ENCODE assay signal across 8 cellular contexts in genomic region chr14:24312736-24313507, GRCh38. TPM values are rescaled to one million over a fixed set of nuclear protein-coding genes. Genes with fewer than 3 reads are reported as not detected.
DNase-seq lines count a peak whose midpoint lies in the region; ATAC-seq and TF ChIP-seq lines count a peak whose summit lies in the region.

No MANE protein-coding gene starts in this region.

- ATAC-seq in natural killer cell: peak in 1 of 3 donors; percentile 2

- no peaks in the 10 kb centered on the region for H3K9me3 Mint-ChIP-seq in natural killer cell
- H3K9me3 Mint-ChIP-seq in type B pancreatic cell: no peaks in the 10 kb centered on the region

- H3K4me1 Mint-ChIP-seq in natural killer cell (peaks cover 76 to 85% of the 10 kb centered on the region in 2 donors), type B pancreatic cell (ENCODE audit: unreplicated experiment) (peaks cover 11% of the 10 kb centered on the region)

- DNase-seq in CMK (ENCODE audit: low read depth): peak; percentile 68
- DNase-seq in NOMO-1 (lab: John Stamatoyannopoulos, UW; ENCODE audit: unreplicated experiment in 2 of 2): peak; percentile 83 to 89
- peak; percentile 65 for DNase-seq in central memory CD4-positive, alpha-beta T cell
- no peak for DNase-seq in natural killer cell
- no peak for DNase-seq in NCI-H2171 treated with DMSO at 0.1 percent for 48 hours (lab: John Stamatoyannopoulos, UW)
- DNase-seq in type B pancreatic cell (ENCODE audit: extremely low spot score, unreplicated experiment): no peak
- DNase-seq in posterior vena cava (ENCODE audit: low spot score): no peak
- no peak for DNase-seq in NCI-H2227 treated with DMSO at 0.1 percent for 48 hours (lab: John Stamatoyannopoulos, UW)

- TF ChIP-seq CTCF in natural killer cell (IDR thresholded peaks at IDR 0.05) (no peak), type B pancreatic cell (conservative IDR thresholded peaks at IDR 0.05) (no peak)

- H3K27me3 Mint-ChIP-seq in natural killer cell (ENCODE audit: low read depth in 2 of 2) (no peaks in the 10 kb centered on the region), type B pancreatic cell (peaks cover 19% of the 10 kb centered on the region)

- H3K27ac Mint-ChIP-seq in natural killer cell (peak overlapping the region; percentile 94 to 96), type B pancreatic cell (no peak overlapping the region)

- intact Hi-C loops in natural killer cell (cut with micrococcal nuclease): loop anchor here (5.0 kb wide), 2 partner anchors 71 to 96 kb away; partner anchors contain the start of genes MDP1 and TINF2
- intact Hi-C loops in posterior vena cava (cut with DNase I): no loop called here

- H3K4me3 Mint-ChIP-seq in natural killer cell (peak overlapping the region; percentile 88), type B pancreatic cell (no peak overlapping the region)

- H3K36me3 Mint-ChIP-seq in natural killer cell: no peaks in the 10 kb centered on the region
- peaks cover 9% of the 10 kb centered on the region for H3K36me3 Mint-ChIP-seq in type B pancreatic cell

RNA-seq across cellular contexts. Expression of gene LTB4R, which starts 1.6 kb away (rescaled TPM):
- total RNA-seq in natural killer cell: 10 to 100 TPM; 33.5 to 55.7 (median 49.7) TPM
- 5.1 and 8.8 TPM in 2 replicates for total RNA-seq in type B pancreatic cell (ENCODE audit: low replicate concordance)
- 1 to 10 TPM; 5.6 TPM for total RNA-seq in posterior vena cava

RNA-seq across cellular contexts. Expression of gene LTB4R2, which starts 3.0 kb away (rescaled TPM):
- 10 to 100 TPM; 27.6 to 40.5 (median 37.4) TPM for total RNA-seq in natural killer cell
- 6.5 and 9.4 TPM in 2 replicates for total RNA-seq in type B pancreatic cell (ENCODE audit: low replicate concordance)
- 1 to 10 TPM; 2.5 to 4.0 TPM for total RNA-seq in posterior vena cava

RNA-seq across cellular contexts. Expression of gene CIDEB, which starts 5.1 kb away (rescaled TPM):
- 10 to 100 TPM; 40.0 to 59.6 (median 46.6) TPM for total RNA-seq in natural killer cell
- 4.9 and 11.1 TPM in 2 replicates for total RNA-seq in type B pancreatic cell (ENCODE audit: low replicate concordance)
- total RNA-seq in posterior vena cava: 10 to 100 TPM; 10.1 to 10.8 TPM

RNA-seq across cellular contexts. Expression of gene NOP9, which starts 13.3 kb away (rescaled TPM):
- total RNA-seq in natural killer cell (10 to 100 TPM; 34.9 to 47.8 (median 39.2) TPM), type B pancreatic cell (ENCODE audit: low replicate concordance) (26.2 and 33.9 TPM in 2 replicates), posterior vena cava (10 to 100 TPM; 19.2 to 20.9 TPM)

RNA-seq across cellular contexts. Expression of gene DHRS1, which starts 13.3 kb away (rescaled TPM):
- total RNA-seq in natural killer cell (10 to 100 TPM; 39.8 to 59.0 (median 43.3) TPM), type B pancreatic cell (ENCODE audit: low replicate concordance) (31.4 and 32.9 TPM in 2 replicates), posterior vena cava (10 to 100 TPM; 14.0 to 17.9 TPM)

Comparison
In these comparisons a context has a peak if more than half of its experiments do, and no peak if none do; other contexts are left out.
1. DNase-seq: peak in CMK (single experiment), NOMO-1 (2 of 2) and central memory CD4-positive, alpha-beta T cell (single experiment); none in natural killer cell (single experiment), NCI-H2171 treated with DMSO at 0.1 percent for 48 hours (single experiment), type B pancreatic cell (single experiment), posterior vena cava (single experiment) and NCI-H2227 treated with DMSO at 0.1 percent for 48 hours (single experiment).